ENCODE assay signal across 8 cellular contexts in the genomic region with DNA sequence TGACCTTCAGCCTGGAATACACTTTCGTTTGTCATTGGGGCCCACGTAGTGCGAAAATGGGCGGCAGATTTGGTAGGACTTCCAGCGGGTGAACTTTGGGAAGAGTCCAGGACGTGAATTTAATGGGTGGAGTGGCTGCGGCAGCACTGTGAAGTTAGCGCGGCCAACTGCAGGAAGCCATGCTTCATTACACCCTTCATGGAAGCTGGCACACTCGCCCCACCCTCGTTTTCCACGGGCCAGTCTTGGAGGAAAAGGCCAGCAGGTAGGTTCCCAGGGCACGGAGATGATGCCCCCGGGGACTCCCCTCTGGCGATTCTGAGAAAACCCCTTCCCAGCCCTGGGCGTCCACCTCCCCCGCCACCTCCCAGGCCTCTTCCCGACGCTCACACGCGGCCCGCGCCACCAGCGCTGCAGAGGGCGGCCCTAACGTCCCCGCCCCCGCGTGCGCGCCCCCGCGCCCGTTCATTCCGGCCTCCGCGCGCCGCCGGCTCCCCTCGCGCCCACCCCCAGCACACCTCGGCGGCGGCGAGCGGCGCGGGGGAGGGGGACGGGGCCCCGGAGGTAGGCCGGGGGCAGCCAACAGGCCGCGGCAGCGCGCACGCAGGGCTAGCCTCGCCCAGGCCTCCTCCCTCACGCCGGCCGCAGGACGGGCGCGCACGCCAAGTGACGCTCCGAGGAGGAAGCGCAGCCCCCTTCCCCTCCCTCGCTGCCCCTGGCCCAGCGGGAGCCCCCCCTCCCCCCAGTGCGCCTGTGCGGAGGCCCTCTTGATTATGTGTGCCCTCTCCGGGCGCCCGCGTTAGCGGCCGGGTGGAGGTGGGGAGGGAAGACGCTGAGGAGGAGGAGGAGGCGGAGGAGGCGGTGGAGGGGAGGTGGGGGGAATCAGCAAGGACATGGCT. TPM values are rescaled to one million over a fixed set of nuclear protein-coding genes. Genes with fewer than 3 reads are reported as not detected.
DNase-seq lines count a peak whose midpoint lies in the region; ATAC-seq and TF ChIP-seq lines count a peak whose summit lies in the region.

MLLT10 (plus strand) TSS at position 656 of the 899 bp plus-strand sequence. CDS start 413 bp downstream, outside the sequence.

- peak; percentile 80 for ATAC-seq in DND-41 (ENCODE audit: insufficient read depth, low read depth)
- ATAC-seq in GM21717 (IDR thresholded peaks at IDR 0.05; ENCODE audit: unreplicated experiment), result peak; percentile 81

- peak within 1 kb of the TSS; percentile 89 for H3K27ac Mint-ChIP-seq in activated T-helper 2 cell treated with anti-CD3 and anti-CD28 coated beads, Interferon-gamma antibody, Interleukin-2, Interleukin-4, amounts not matched to agents 10 μg/mL and 5 μg/mL and 100 μg/mL, durations not matched to agents 14 hours and 24 hours and 36 hours
- peak within 1 kb of the TSS; percentile 97 to 99 (median 98) for H3K27ac Mint-ChIP-seq in nephron
- H3K27ac Mint-ChIP-seq in stimulated activated naive CD8-positive, alpha-beta T cell treated with anti-CD3 and anti-CD28 coated beads, Interleukin-15, Interleukin-2, amounts not matched to agents 100 ng/mL and 50 ng/mL, for 24 hours, result peak within 1 kb of the TSS; percentile 92

- H3K27me3 ChIP-seq in DND-41 (ENCODE audit: insufficient read depth, low read length, poor library complexity), result peaks cover 3% of the 10 kb centered on the region

- peak; percentile 98 for DNase-seq in DND-41
- peak; percentile 81 for DNase-seq in RWPE1 (ENCODE audit: low spot score)
- DNase-seq in activated T-helper 2 cell treated with anti-CD3 and anti-CD28 coated beads, Interferon-gamma antibody, Interleukin-2, Interleukin-4, amounts not matched to agents 10 μg/mL and 5 μg/mL and 100 μg/mL, durations not matched to agents 14 hours and 24 hours and 36 hours (ENCODE audit: low spot score), result peak; percentile 88
- DNase-seq in fibroblast of peridontal ligament (ENCODE audit: extremely low read depth), result peak; percentile 91

- peaks cover 14% of the 10 kb centered on the region for H3K36me3 Mint-ChIP-seq in activated T-helper 2 cell treated with anti-CD3 and anti-CD28 coated beads, Interferon-gamma antibody, Interleukin-2, Interleukin-4, amounts not matched to agents 10 μg/mL and 5 μg/mL and 100 μg/mL, durations not matched to agents 14 hours and 24 hours and 36 hours (ENCODE audit: low read depth)
- H3K36me3 Mint-ChIP-seq in nephron (ENCODE audit: low read depth), result peaks cover 12% of the 10 kb centered on the region
- peaks cover 9% of the 10 kb centered on the region for H3K36me3 Mint-ChIP-seq in stimulated activated naive CD8-positive, alpha-beta T cell treated with anti-CD3 and anti-CD28 coated beads, Interleukin-15, Interleukin-2, amounts not matched to agents 100 ng/mL and 50 ng/mL, for 24 hours (ENCODE audit: low read depth)

- peak within 1 kb of the TSS; percentile 68 for H3K4me2 ChIP-seq in DND-41 (ENCODE audit: insufficient read depth, low read length)

- peak within 1 kb of the TSS; percentile 29 to 62; a peak in 3 of 4 replicates for H3K4me3 ChIP-seq in DND-41 (ENCODE audit: low read depth in 1 of 2, low read length in 2 of 2)

- TF ChIP-seq CTCF in DND-41 (IDR thresholded peaks at IDR 0.05; ENCODE audit: borderline replicate concordance, extremely low read depth, low read length, poor library complexity, severe bottlenecking), result peak; percentile 33
- no peak for TF ChIP-seq CTCF in RWPE1 (conservative IDR thresholded peaks at IDR 0.05; ENCODE audit: low read depth)
- TF ChIP-seq CTCF in nephron (IDR thresholded peaks at IDR 0.05; ENCODE audit: unreplicated experiment in 3 of 3), result peak in 2 of 3 experiments; percentile 27 to 34

- peaks cover 30% of the 10 kb centered on the region for H3K4me1 ChIP-seq in DND-41 (ENCODE audit: insufficient read depth, low read length)

- intact Hi-C loops in activated T-helper 2 cell treated with anti-CD3 and anti-CD28 coated beads, Interferon-gamma antibody, Interleukin-2, Interleukin-4, amounts not matched to agents 10 μg/mL and 5 μg/mL and 100 μg/mL, durations not matched to agents 14 hours and 24 hours and 36 hours (cut with micrococcal nuclease), result loop anchor here (1.0 to 5.0 kb wide), 8 partner anchors 8 to 808 kb away; partner anchors contain the start of gene COMMD3

- H3K36me3 ChIP-seq in DND-41 (ENCODE audit: insufficient read depth, low read length) (peaks cover 35% of the 10 kb centered on the region), KOPT-K1 (ENCODE audit: insufficient read depth, low read length) (peaks cover 25% of the 10 kb centered on the region)

- H2AFZ ChIP-seq in DND-41 (ENCODE audit: low read depth, low read length), result peak within 1 kb of the TSS; percentile 81

- H3K4me3 Mint-ChIP-seq in activated T-helper 2 cell treated with anti-CD3 and anti-CD28 coated beads, Interferon-gamma antibody, Interleukin-2, Interleukin-4, amounts not matched to agents 10 μg/mL and 5 μg/mL and 100 μg/mL, durations not matched to agents 14 hours and 24 hours and 36 hours (ENCODE audit: low read depth), result peak within 1 kb of the TSS; percentile 85
- peak within 1 kb of the TSS; percentile 85 to 95 (median 92) for H3K4me3 Mint-ChIP-seq in nephron
- H3K4me3 Mint-ChIP-seq in stimulated activated naive CD8-positive, alpha-beta T cell treated with anti-CD3 and anti-CD28 coated beads, Interleukin-15, Interleukin-2, amounts not matched to agents 100 ng/mL and 50 ng/mL, for 24 hours, result peak within 1 kb of the TSS; percentile 85

- H3K9me3 Mint-ChIP-seq in activated T-helper 2 cell treated with anti-CD3 and anti-CD28 coated beads, Interferon-gamma antibody, Interleukin-2, Interleukin-4, amounts not matched to agents 10 μg/mL and 5 μg/mL and 100 μg/mL, durations not matched to agents 14 hours and 24 hours and 36 hours, result no peaks in the 10 kb centered on the region
- H3K9me3 Mint-ChIP-seq in nephron, result no peaks in the 10 kb centered on the region
- no peaks in the 10 kb centered on the region for H3K9me3 Mint-ChIP-seq in stimulated activated naive CD8-positive, alpha-beta T cell treated with anti-CD3 and anti-CD28 coated beads, Interleukin-15, Interleukin-2, amounts not matched to agents 100 ng/mL and 50 ng/mL, for 24 hours

- peaks cover 20% of the 10 kb centered on the region for H3K4me1 Mint-ChIP-seq in activated T-helper 2 cell treated with anti-CD3 and anti-CD28 coated beads, Interferon-gamma antibody, Interleukin-2, Interleukin-4, amounts not matched to agents 10 μg/mL and 5 μg/mL and 100 μg/mL, durations not matched to agents 14 hours and 24 hours and 36 hours (ENCODE audit: low read depth)
- H3K4me1 Mint-ChIP-seq in nephron, result peaks cover 25% of the 10 kb centered on the region
- peaks cover 21% of the 10 kb centered on the region for H3K4me1 Mint-ChIP-seq in stimulated activated naive CD8-positive, alpha-beta T cell treated with anti-CD3 and anti-CD28 coated beads, Interleukin-15, Interleukin-2, amounts not matched to agents 100 ng/mL and 50 ng/mL, for 24 hours (ENCODE audit: low read depth)

- POLR2A ChIA-PET in RWPE1 (lab: Yijun Ruan, JAX; ENCODE audit: low non-redundant PET), result interaction anchor here (1.1 kb wide), 1 partner anchor 254 kb away, joined by 7 read pairs; no protein-coding TSS in a partner anchor

- peaks cover 18% of the 10 kb centered on the region for H3K27me3 Mint-ChIP-seq in activated T-helper 2 cell treated with anti-CD3 and anti-CD28 coated beads, Interferon-gamma antibody, Interleukin-2, Interleukin-4, amounts not matched to agents 10 μg/mL and 5 μg/mL and 100 μg/mL, durations not matched to agents 14 hours and 24 hours and 36 hours (ENCODE audit: low read depth)
- peaks cover 8% of the 10 kb centered on the region for H3K27me3 Mint-ChIP-seq in nephron (ENCODE audit: low read depth)
- peaks cover 5% of the 10 kb centered on the region for H3K27me3 Mint-ChIP-seq in stimulated activated naive CD8-positive, alpha-beta T cell treated with anti-CD3 and anti-CD28 coated beads, Interleukin-15, Interleukin-2, amounts not matched to agents 100 ng/mL and 50 ng/mL, for 24 hours

- peaks cover 42% of the 10 kb centered on the region for H3K79me2 ChIP-seq in DND-41 (ENCODE audit: insufficient read depth, low read length)

- H3K27ac ChIP-seq in DND-41 (ENCODE audit: low read length) (peak within 1 kb of the TSS; percentile 92), KOPT-K1 (ENCODE audit: low read depth, low read length, poor library complexity, severe bottlenecking) (peak within 1 kb of the TSS; percentile 93), RWPE1 (peak within 1 kb of the TSS; percentile 98)

- CTCF ChIA-PET in RWPE1 (lab: Yijun Ruan, JAX), result interaction anchor here (0.6 kb wide), 1 partner anchor 494 kb away, joined by 3 read pairs; no protein-coding TSS in a partner anchor

- H4K20me1 ChIP-seq in DND-41 (ENCODE audit: insufficient read depth, low read length), result peaks cover 17% of the 10 kb centered on the region

- peak within 1 kb of the TSS; percentile 61 for H3K9ac ChIP-seq in DND-41 (ENCODE audit: low read depth, low read length)

- H3K9me3 ChIP-seq in DND-41 (ENCODE audit: insufficient read depth, low read length, severe bottlenecking) (no peaks in the 10 kb centered on the region), KOPT-K1 (ENCODE audit: insufficient read depth, low read length, poor library complexity, severe bottlenecking) (no peaks in the 10 kb centered on the region)

RNA-seq across cellular contexts. Expression of gene MLLT10, which starts in this region (rescaled TPM):
- total RNA-seq in activated T-helper 2 cell treated with anti-CD3 and anti-CD28 coated beads, Interferon-gamma antibody, Interleukin-2, Interleukin-4, amounts not matched to agents 10 μg/mL and 5 μg/mL and 100 μg/mL, durations not matched to agents 14 hours and 24 hours and 36 hours, result 45.4 and 47.4 TPM in 2 replicates

Comparison
In these comparisons a context has a peak if more than half of its experiments do, and no peak if none do; other contexts are left out.
1. Peak in every context shown above with its lines: DNase-seq, ATAC-seq, H3K4me3 ChIP-seq and H3K27ac ChIP-seq.